11 cellular contexts compared by ENCODE assay signal in genomic region chr2:212249451-212249850, GRCh38.
DNase-seq lines count a peak whose midpoint lies in the region; ATAC-seq and TF ChIP-seq lines count a peak whose summit lies in the region.
"Had no signal": no experiment of that assay in that cellular context is flagged by ENCODE, and none has a peak within 500 bp of the region (broad histone marks: within the 10 kb centered on the region; RNA-seq: fewer than 3 reads in every experiment).

No MANE protein-coding gene starts in this region.

- H3K9me3 Mint-ChIP-seq in activated T-cell treated with anti-CD3 and anti-CD28 coated beads, Interleukin-2, amount 50 U/mL, for 72 hours = peaks cover 0 to 2% of the 10 kb centered on the region in 2 donors
- H3K9me3 Mint-ChIP-seq: stimulated activated naive CD8-positive, alpha-beta T cell treated with anti-CD3 and anti-CD28 coated beads, Interleukin-15, amount 100 ng/mL, for 72 hours had no signal

- no peaks in the 10 kb centered on the region for H3K4me1 Mint-ChIP-seq in activated T-cell treated with anti-CD3 and anti-CD28 coated beads, Interleukin-2, amount 50 U/mL, for 72 hours (ENCODE audit: low read depth)
- H3K4me1 Mint-ChIP-seq: stimulated activated naive CD8-positive, alpha-beta T cell treated with anti-CD3 and anti-CD28 coated beads, Interleukin-15, amount 100 ng/mL, for 72 hours had no signal

- ATAC-seq in HG02798 (IDR thresholded peaks at IDR 0.05; ENCODE audit: poor library complexity, unreplicated experiment) = no peak
- ATAC-seq in activated T-cell treated with anti-CD3 and anti-CD28 coated beads, Interleukin-2, amount 50 U/mL, for 72 hours (replicated peaks in 1 of 2) = no peak
- ATAC-seq: effector memory CD8-positive, alpha-beta T cell; stimulated activated naive CD8-positive, alpha-beta T cell treated with anti-CD3 and anti-CD28 coated beads, Interleukin-15, amount 100 ng/mL, for 72 hours had no signal

- H3K27me3 Mint-ChIP-seq in activated T-cell treated with anti-CD3 and anti-CD28 coated beads, Interleukin-2, amount 50 U/mL, for 72 hours (ENCODE audit: low read depth) = no peaks in the 10 kb centered on the region
- H3K27me3 Mint-ChIP-seq: effector memory CD8-positive, alpha-beta T cell; stimulated activated naive CD8-positive, alpha-beta T cell treated with anti-CD3 and anti-CD28 coated beads, Interleukin-15, amount 100 ng/mL, for 72 hours had no signal

- H3K36me3 Mint-ChIP-seq in activated T-cell treated with anti-CD3 and anti-CD28 coated beads, Interleukin-2, amount 50 U/mL, for 72 hours (ENCODE audit: insufficient read depth in 2 of 2) = no peaks in the 10 kb centered on the region

- POLR2A ChIA-PET in OCI-LY7 (lab: Charles Lee) = no interaction called here

- no peaks in the 10 kb centered on the region for H4K20me1 ChIP-seq in OCI-LY7 (ENCODE audit: insufficient read depth, low read length)

- intact Hi-C loops in OCI-LY7 (cut with micrococcal nuclease; ENCODE audit: unreplicated experiment) = no loop called here
- intact Hi-C loops in tibial artery (cut with DNase I; ENCODE audit: low total_unique reads) = no loop called here

- H3K4me3 Mint-ChIP-seq in activated T-cell treated with anti-CD3 and anti-CD28 coated beads, Interleukin-2, amount 50 U/mL, for 72 hours = no peak overlapping the region
- H3K4me3 Mint-ChIP-seq: effector memory CD8-positive, alpha-beta T cell; stimulated activated naive CD8-positive, alpha-beta T cell treated with anti-CD3 and anti-CD28 coated beads, Interleukin-15, amount 100 ng/mL, for 72 hours had no signal

- TF ChIP-seq CTCF in cardiac muscle cell (IDR thresholded peaks at IDR 0.05; ENCODE audit: low read depth, low read length) = peak; percentile 37
- TF ChIP-seq CTCF in right atrium auricular region (IDR thresholded peaks at IDR 0.05) = peak in 1 of 2 donors; percentile 28
- peak; percentile 66 for TF ChIP-seq CTCF in OCI-LY7 (conservative IDR thresholded peaks at IDR 0.05; ENCODE audit: low read length)
- TF ChIP-seq CTCF in tibial artery (IDR thresholded peaks at IDR 0.05) = peak; percentile 14 to 15

- H3K27ac Mint-ChIP-seq in activated T-cell treated with anti-CD3 and anti-CD28 coated beads, Interleukin-2, amount 50 U/mL, for 72 hours = no peak overlapping the region
- H3K27ac Mint-ChIP-seq: effector memory CD8-positive, alpha-beta T cell; stimulated activated naive CD8-positive, alpha-beta T cell treated with anti-CD3 and anti-CD28 coated beads, Interleukin-15, amount 100 ng/mL, for 72 hours had no signal

- no peak overlapping the region for H2AFZ ChIP-seq in OCI-LY7 (ENCODE audit: low read length)

- H3K9me3 ChIP-seq in cardiac muscle cell (ENCODE audit: low read depth) (no peaks in the 10 kb centered on the region), right atrium auricular region (no peaks in the 10 kb centered on the region), OCI-LY7 (ENCODE audit: low read length) (no peaks in the 10 kb centered on the region), tibial artery (no peaks in the 10 kb centered on the region)

- no peaks in the 10 kb centered on the region for H3K27me3 ChIP-seq in cardiac muscle cell
- no peaks in the 10 kb centered on the region for H3K27me3 ChIP-seq in right atrium auricular region
- H3K27me3 ChIP-seq in tibial artery = no peaks in the 10 kb centered on the region

- H3K4me3 ChIP-seq in cardiac muscle cell = no peak overlapping the region
- no peak overlapping the region for H3K4me3 ChIP-seq in right atrium auricular region
- H3K4me3 ChIP-seq in OCI-LY7 (ENCODE audit: low read depth, low read length, poor library complexity, severe bottlenecking) = no peak overlapping the region
- H3K4me3 ChIP-seq in tibial artery = no peak overlapping the region

- DNase-seq in cardiac muscle cell (ENCODE audit: low read depth in 1 of 2, low spot score in 1 of 2) (peak in 1 of 2 donors; percentile 34), right atrium auricular region (ENCODE audit: low spot score) (no peak), OCI-LY7 (ENCODE audit: low spot score) (no peak), fibroblast of peridontal ligament (ENCODE audit: extremely low read depth) (peak; percentile 76), tibial artery (no peak), NCI-H774 (lab: John Stamatoyannopoulos, UW) (no peak)
- DNase-seq in activated T-cell treated with anti-CD3 and anti-CD28 coated beads, Interleukin-2, amount 50 U/mL, for 72 hours = no peak
- DNase-seq: effector memory CD8-positive, alpha-beta T cell; NCI-H226; stimulated activated naive CD8-positive, alpha-beta T cell treated with anti-CD3 and anti-CD28 coated beads, Interleukin-15, amount 100 ng/mL, for 72 hours had no signal

- H3K79me2 ChIP-seq in OCI-LY7 (ENCODE audit: insufficient read depth, low read depth, low read length) = no peaks in the 10 kb centered on the region

- no TSS peak for BruUV-seq in OCI-LY7 (replicated peaks; lab: Mats Ljungman, UMichigan)

- CTCF ChIA-PET in OCI-LY7 (lab: Charles Lee; ENCODE audit: unreplicated experiment) = no interaction called here

- peaks cover 10% of the 10 kb centered on the region for H3K4me1 ChIP-seq in cardiac muscle cell (ENCODE audit: low read depth)
- H3K4me1 ChIP-seq in right atrium auricular region = no peaks in the 10 kb centered on the region
- no peaks in the 10 kb centered on the region for H3K4me1 ChIP-seq in OCI-LY7 (ENCODE audit: insufficient read depth, low read length, poor library complexity, severe bottlenecking)
- H3K4me1 ChIP-seq in tibial artery = no peaks in the 10 kb centered on the region

- H3K36me3 ChIP-seq in cardiac muscle cell (no peaks in the 10 kb centered on the region), right atrium auricular region (no peaks in the 10 kb centered on the region), OCI-LY7 (ENCODE audit: insufficient read depth, low read length) (no peaks in the 10 kb centered on the region), tibial artery (no peaks in the 10 kb centered on the region)

- H3K9me2 ChIP-seq in OCI-LY7 (ENCODE audit: insufficient read depth, low read length) = no peaks in the 10 kb centered on the region

- no peak overlapping the region for H3K27ac ChIP-seq in cardiac muscle cell
- H3K27ac ChIP-seq in right atrium auricular region = no peak overlapping the region
- no peak overlapping the region for H3K27ac ChIP-seq in OCI-LY7 (ENCODE audit: low read depth, low read length, poor library complexity, severe bottlenecking)
- no peak overlapping the region for H3K27ac ChIP-seq in tibial artery

- no peak overlapping the region for H3K4me2 ChIP-seq in OCI-LY7 (ENCODE audit: low read length)
